In genomic region chr9:104876587-104876986, GRCh38 we compare ENCODE assay signal across 23 cellular contexts.
"Had no signal": no experiment of that assay in that cellular context is flagged by ENCODE, and none has a peak within 500 bp of the region (broad histone marks: within the 10 kb centered on the region; RNA-seq: fewer than 3 reads in every experiment).

No MANE protein-coding gene starts in this region.

- H3K27ac ChIP-seq: coronary artery, heart left ventricle, left lung, psoas muscle, thoracic aorta, vagina had no signal

- H3K4me3 Mint-ChIP-seq: naive thymus-derived CD4-positive, alpha-beta T cell; nephron; stimulated activated memory B cell treated with anti-CD40 and anti-IgM and Interleukin-4, amounts not matched to agents 10 μg/mL and 1 μg/mL and 100 μg/mL, for 72 hours had no signal

- H3K27me3 ChIP-seq: gastrocnemius medialis, heart left ventricle, left lung, sigmoid colon, tibial nerve, vagina had no signal

- H3K27me3 Mint-ChIP-seq: naive thymus-derived CD4-positive, alpha-beta T cell; stimulated activated memory B cell treated with anti-CD40 and anti-IgM and Interleukin-4, amounts not matched to agents 10 μg/mL and 1 μg/mL and 100 μg/mL, for 72 hours had no signal

- H3K9me3 Mint-ChIP-seq: nephron; stimulated activated memory B cell treated with anti-CD40 and anti-IgM and Interleukin-4, amounts not matched to agents 10 μg/mL and 1 μg/mL and 100 μg/mL, for 72 hours had no signal

- H3K36me3 ChIP-seq: thoracic aorta had no signal

- H3K4me3 ChIP-seq: coronary artery, gastrocnemius medialis, heart left ventricle, left lung, psoas muscle, sigmoid colon, thoracic aorta, tibial nerve, vagina had no signal

- DNase-seq: dermis blood vessel endothelial cell; effector memory CD4-positive, alpha-beta T cell; foreskin fibroblast; gastrocnemius medialis; heart left ventricle; hippocampal formation; left cardiac atrium; left lung; mesenchymal stem cell; midbrain; naive thymus-derived CD4-positive, alpha-beta T cell; nucleus accumbens; psoas muscle; right cardiac atrium; sigmoid colon; stimulated activated CD4-positive, alpha-beta T cell treated with anti-CD3 and anti-CD28 coated beads, Interleukin-4, amount 100 ng/mL, for 4 hours; stimulated activated naive CD8-positive, alpha-beta T cell treated with anti-CD3 and anti-CD28 coated beads, Interleukin-15, Interleukin-2, amounts not matched to agents 100 U/mL and 50 U/mL, for 24 hours had no signal

- H3K9me3 ChIP-seq: gastrocnemius medialis, heart left ventricle, left lung, psoas muscle, sigmoid colon, thoracic aorta, tibial nerve, vagina had no signal

- H3K27ac Mint-ChIP-seq: naive thymus-derived CD4-positive, alpha-beta T cell; nephron; stimulated activated memory B cell treated with anti-CD40 and anti-IgM and Interleukin-4, amounts not matched to agents 10 μg/mL and 1 μg/mL and 100 μg/mL, for 72 hours had no signal
